Comparison of ENCODE assay signal across 8 cellular contexts in the genomic region with DNA sequence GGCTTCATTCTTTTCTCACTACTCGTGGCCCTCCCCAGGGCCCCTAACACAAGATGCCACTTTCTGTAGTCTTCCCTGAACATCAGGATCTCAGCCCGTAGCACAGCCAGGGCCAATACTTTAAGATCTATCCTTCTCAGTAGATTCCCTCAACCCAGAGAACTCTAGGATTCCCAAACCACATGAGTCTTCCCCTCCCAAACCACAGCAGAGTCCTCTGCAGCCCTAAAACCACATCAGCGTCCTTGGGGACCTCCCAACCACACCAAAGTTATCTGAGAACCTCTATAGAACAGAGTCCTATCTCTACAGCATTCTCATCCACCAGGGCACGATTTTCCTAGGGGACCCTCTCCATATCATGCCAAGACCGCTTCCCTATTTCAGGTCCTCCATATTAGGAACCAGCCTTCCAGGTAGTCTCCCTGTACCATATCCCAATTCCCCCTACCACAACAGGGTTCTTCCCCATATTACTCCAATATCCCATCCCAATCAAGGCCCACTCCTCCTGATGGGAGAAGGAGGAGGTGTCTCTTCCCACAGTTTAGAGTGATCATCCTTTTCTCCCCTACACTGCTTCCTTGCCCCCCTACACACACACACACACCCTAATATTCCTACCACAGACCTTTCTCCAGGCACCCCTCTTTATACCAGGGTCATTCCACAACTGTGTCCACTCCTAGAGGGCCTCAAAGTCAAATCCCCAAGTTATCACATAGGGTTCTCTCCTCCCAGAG. TPM values are rescaled to one million over a fixed set of nuclear protein-coding genes. Genes with fewer than 3 reads are reported as not detected.
DNase-seq lines count a peak whose midpoint lies in the region; ATAC-seq, FAIRE-seq and TF ChIP-seq lines count a peak whose summit lies in the region.

No MANE protein-coding gene starts in this region.

- intact Hi-C loops in K562 (cut with micrococcal nuclease) = no loop called here
- intact Hi-C loops in right lobe of liver (cut with DNase I) = no loop called here

- BruUV-seq in K562 (replicated peaks; lab: Mats Ljungman, UMichigan) = no TSS peak

- TF ChIP-seq CTCF in K562 (IDR thresholded peaks at IDR 0.05 in 2 of 3, conservative IDR thresholded peaks at IDR 0.05 in 1 of 3; ENCODE audit: insufficient read depth in 2 of 3, low read depth in 1 of 3, low read length in 3 of 3) (no peak), right lobe of liver (IDR thresholded peaks at IDR 0.05) (no peak), thoracic aorta (IDR thresholded peaks at IDR 0.05) (no peak)

- H3K9ac ChIP-seq in K562 (ENCODE audit: insufficient read depth in 1 of 2, low read depth in 2 of 2, low read length in 2 of 2) = peak overlapping the region; percentile 53 to 89; a peak in 3 of 4 replicates

- H3K4me1 Mint-ChIP-seq in activated T-cell treated with anti-CD3 and anti-CD28 coated beads, Interleukin-2, amount 50 U/mL, for 24 hours (ENCODE audit: low read depth) = peaks cover 31% of the 10 kb centered on the region

- H3K27ac Mint-ChIP-seq in activated T-cell treated with anti-CD3 and anti-CD28 coated beads, Interleukin-2, amount 50 U/mL, for 24 hours = peak overlapping the region; percentile 91

- H4K20me1 ChIP-seq in K562 (replicated peaks; ENCODE audit: control insufficient read depth, insufficient read depth, low read length) = peaks cover 4% of the 10 kb centered on the region; the same call in 1 of the 2 replicates

- peak overlapping the region; percentile 51 for H3K4me3 ChIP-seq in K562
- H3K4me3 ChIP-seq in right lobe of liver = peak overlapping the region; percentile 89 to 100 (median 94)
- peak overlapping the region; percentile 94 for H3K4me3 ChIP-seq in thoracic aorta

- no peak for ATAC-seq in K562
- ATAC-seq in right lobe of liver = no peak
- ATAC-seq in thoracic aorta (ENCODE audit: insufficient number of reproducible peaks, low FRiP score, low read depth) = no peak
- ATAC-seq in HG03342 (IDR thresholded peaks at IDR 0.05; ENCODE audit: unreplicated experiment) = no peak

- H3K9me3 Mint-ChIP-seq in activated T-cell treated with anti-CD3 and anti-CD28 coated beads, Interleukin-2, amount 50 U/mL, for 24 hours = no peaks in the 10 kb centered on the region

- in situ Hi-C loops in K562 (cut with MboI) = no loop called here

- H3K36me3 ChIP-seq in K562 (ENCODE audit: control insufficient read depth, insufficient read depth, low read length) (peaks cover 84% of the 10 kb centered on the region), right lobe of liver (peaks cover 0 to 40% (median 9%) of the 10 kb centered on the region in 4 donors), thoracic aorta (peaks cover 38% of the 10 kb centered on the region)

- POLR2A ChIA-PET in K562 (lab: Yijun Ruan, JAX) = interaction anchor here (1.5 to 1.8 kb wide), 3 partner anchors 10 to 40 kb away, joined by 5 to 12 read pairs (median 6); no protein-coding TSS in a partner anchor

- H3K36me3 Mint-ChIP-seq in activated T-cell treated with anti-CD3 and anti-CD28 coated beads, Interleukin-2, amount 50 U/mL, for 24 hours (ENCODE audit: low read depth) = peaks cover 90% of the 10 kb centered on the region

- no peak for DNase-seq in activated T-cell treated with anti-CD3 and anti-CD28 coated beads, Interleukin-2, amount 50 U/mL, for 24 hours
- DNase-seq in activated T-cell treated with anti-CD3 and anti-CD28 coated beads, Interleukin-2, amount 50 U/mL, for 48 hours = no peak
- DNase-seq in K562 (ENCODE audit: extremely low read depth in 1 of 4, low spot score in 3 of 4) (no peak), right lobe of liver (no peak), thoracic aorta (ENCODE audit: low spot score) (no peak), hypothalamus (lab: John Stamatoyannopoulos, UW) (no peak), C1 segment of cervical spinal cord (lab: John Stamatoyannopoulos, UW) (no peak)

- H3K4me1 ChIP-seq in K562 (replicated peaks in 1 of 2; ENCODE audit: control insufficient read depth in 2 of 2, insufficient read depth in 2 of 2, low read length in 2 of 2) = peaks cover 15 to 28% of the 10 kb centered on the region in 2 experiments
- peaks cover 0 to 16% (median 3%) of the 10 kb centered on the region in 4 donors for H3K4me1 ChIP-seq in right lobe of liver
- peaks cover 7 to 15% of the 10 kb centered on the region in 2 donors for H3K4me1 ChIP-seq in thoracic aorta (ENCODE audit: control insufficient read depth in 1 of 2, low read depth in 2 of 2)

- TF ChIP-seq RAD21 in K562 (CRISPR knock-in tag; conservative IDR thresholded peaks at IDR 0.05 in 1 of 2, IDR thresholded peaks at IDR 0.05 in 1 of 2) = no peak

- peak overlapping the region; percentile 76 for H3K4me2 ChIP-seq in K562 (ENCODE audit: insufficient read depth, low read length)

- peak overlapping the region; percentile 59 for H3K4me3 Mint-ChIP-seq in activated T-cell treated with anti-CD3 and anti-CD28 coated beads, Interleukin-2, amount 50 U/mL, for 24 hours

- no peaks in the 10 kb centered on the region for H3K9me3 ChIP-seq in K562 (replicated peaks; ENCODE audit: control insufficient read depth, insufficient read depth, low read depth, low read length)
- H3K9me3 ChIP-seq in right lobe of liver = no peaks in the 10 kb centered on the region
- no peaks in the 10 kb centered on the region for H3K9me3 ChIP-seq in thoracic aorta

- FAIRE-seq in K562 (lab: Jason Lieb, UNC) = no peak

- no peak overlapping the region for H2AFZ ChIP-seq in K562 (ENCODE audit: low read depth, low read length)

- no peaks in the 10 kb centered on the region for H3K27me3 ChIP-seq in K562 (ENCODE audit: control insufficient read depth in 2 of 2, insufficient read depth in 2 of 2, low read length in 2 of 2)
- H3K27me3 ChIP-seq in right lobe of liver = no peaks in the 10 kb centered on the region
- H3K27me3 ChIP-seq in thoracic aorta (replicated peaks; ENCODE audit: insufficient read depth) = no peaks in the 10 kb centered on the region

- 65% methylated on average over 5 of the region's 5 CpGs for whole genome bisulfite sequencing in K562 (ENCODE audit: insufficient coverage, low coverage, missing lambda C conversion rate)
- WGBS in right lobe of liver (ENCODE audit: insufficient coverage, low coverage, low lambda C conversion rate, missing lambda C conversion rate) = 52% methylated on average over 3 of the region's 5 CpGs

- peaks cover 16% of the 10 kb centered on the region for H3K79me2 ChIP-seq in K562 (ENCODE audit: control insufficient read depth, insufficient read depth, low read length)

- TF ChIP-seq POLR2A in K562 (conservative IDR thresholded peaks at IDR 0.05) = no peak
- TF ChIP-seq POLR2A in right lobe of liver (IDR thresholded peaks at IDR 0.05) = no peak

- TF ChIP-seq EP300 in K562 (IDR thresholded peaks at IDR 0.05; ENCODE audit: low read length) = no peak

- peak overlapping the region; percentile 76 for H3K27ac ChIP-seq in K562 (ENCODE audit: extremely low read depth, low read depth, low read length)
- H3K27ac ChIP-seq in right lobe of liver = peak overlapping the region in 1 of 3 donors; percentile 73
- H3K27ac ChIP-seq in thoracic aorta = peak overlapping the region; percentile 62 to 78

- no peaks in the 10 kb centered on the region for H3K27me3 Mint-ChIP-seq in activated T-cell treated with anti-CD3 and anti-CD28 coated beads, Interleukin-2, amount 50 U/mL, for 24 hours

- peaks cover 8% of the 10 kb centered on the region for H3K9me1 ChIP-seq in K562 (ENCODE audit: control insufficient read depth, insufficient read depth, low read length)

- CTCF ChIA-PET in K562 (lab: Yijun Ruan, JAX; ENCODE audit: low intra/inter-chr PET ratio) = interaction anchor here (0.6 kb wide), 1 partner anchor 9 kb away, joined by 3 read pairs; no protein-coding TSS in a partner anchor

RNA-seq across cellular contexts. Expression of gene DYRK1B, which starts 1.4 kb away (rescaled TPM):
- 12.5 and 24.0 TPM in 2 replicates for total RNA-seq in K562 (2011; cell fraction: chromatin; rRNA removed; ENCODE audit: low replicate concordance)
- total RNA-seq in K562 (2011; cell fraction: nucleolus; rRNA removed) = 15.0 and 17.8 TPM in 2 replicates
- total RNA-seq in K562 (2011; cell fraction: nucleoplasm; rRNA removed) = 10.2 and 12.4 TPM in 2 replicates
- total RNA-seq in K562 (2014; rRNA removed) (2.5 and 3.0 TPM in 2 replicates), K562 (2014; rRNA removed; fragmentation: Illumina TruSeq; extraction: Trizol) (0.35 and 0.91 TPM in 2 replicates), K562 (2015; rRNA removed; fragmentation: Illumina TruSeq; extraction: Trizol) (1.1 and 1.3 TPM in 2 replicates), K562 (2021) (5.0 and 5.2 TPM in 2 replicates), right lobe of liver (1 to 10 TPM; 2.5 to 6.3 (median 4.4) TPM), thoracic aorta (10 to 100 TPM in 1 of 2 donors, 1 to 10 TPM in 1; 8.9 to 10.2 TPM)
- polyA plus RNA-seq in K562 (2011; rRNA removed) (1.3 and 3.0 TPM in 2 replicates), K562 (2014; fragmentation: Illumina TruSeq; extraction: Trizol) (1.5 and 2.6 TPM in 2 replicates), K562 (2014; fragmentation: Nextera tagmentation; extraction: Ambion mirVana) (not detected), K562 (2014; rRNA removed) (1.4 and 2.0 TPM in 2 replicates)
- polyA plus RNA-seq in K562 (2011; cell fraction: cytosol; rRNA removed) = 1.1 and 2.3 TPM in 2 replicates
- 10.2 and 15.4 TPM in 2 replicates for polyA plus RNA-seq in K562 (2011; cell fraction: nucleus; rRNA removed)
- 3.8 and 7.2 TPM in 2 replicates for polyA plus RNA-seq in K562 (2012)
- polyA minus RNA-seq in K562 (2011; rRNA and poly(A)+ RNA removed) = 2.2 and 3.0 TPM in 2 replicates
- 5.1 and 6.6 TPM in 2 replicates for polyA minus RNA-seq in K562 (2011; cell fraction: cytosol; rRNA and poly(A)+ RNA removed)
- polyA minus RNA-seq in K562 (2011; cell fraction: nucleus; rRNA and poly(A)+ RNA removed) = 5.7 and 6.7 TPM in 2 replicates

RNA-seq across cellular contexts. Expression of gene FBL, which starts 13.7 kb away (rescaled TPM):
- 90.3 and 153 TPM in 2 replicates for total RNA-seq in K562 (2011; cell fraction: chromatin; rRNA removed; ENCODE audit: low replicate concordance)
- total RNA-seq in K562 (2011; cell fraction: nucleolus; rRNA removed) = 155 and 156 TPM in 2 replicates
- 201 and 290 TPM in 2 replicates for total RNA-seq in K562 (2011; cell fraction: nucleoplasm; rRNA removed)
- total RNA-seq in K562 (2014; rRNA removed) (448 and 524 TPM in 2 replicates), K562 (2014; rRNA removed; fragmentation: Illumina TruSeq; extraction: Trizol) (676 and 696 TPM in 2 replicates), K562 (2015; rRNA removed; fragmentation: Illumina TruSeq; extraction: Trizol) (565 and 575 TPM in 2 replicates), K562 (2021) (761 and 811 TPM in 2 replicates), right lobe of liver (10 to 100 TPM; 46.1 to 76.2 (median 51.4) TPM), thoracic aorta (100 to 1,000 TPM in 1 of 2 donors, 10 to 100 TPM in 1; 52.7 to 103 TPM)
- polyA plus RNA-seq in K562 (2011; rRNA removed) (843 and 1,244 TPM in 2 replicates), K562 (2014; fragmentation: Illumina TruSeq; extraction: Trizol) (1,561 and 1,696 TPM in 2 replicates), K562 (2014; fragmentation: Nextera tagmentation; extraction: Ambion mirVana) (100 to 1,000 TPM; 201 to 235 TPM), K562 (2014; rRNA removed) (672 and 721 TPM in 2 replicates)
- polyA plus RNA-seq in K562 (2011; cell fraction: cytosol; rRNA removed) = 1,200 and 1,290 TPM in 2 replicates
- 284 and 323 TPM in 2 replicates for polyA plus RNA-seq in K562 (2011; cell fraction: nucleus; rRNA removed)
- polyA plus RNA-seq in K562 (2012) = 476 and 792 TPM in 2 replicates
- 930 and 947 TPM in 2 replicates for polyA minus RNA-seq in K562 (2011; rRNA and poly(A)+ RNA removed)
- 316 and 353 TPM in 2 replicates for polyA minus RNA-seq in K562 (2011; cell fraction: cytosol; rRNA and poly(A)+ RNA removed)
- 33.4 and 57.8 TPM in 2 replicates for polyA minus RNA-seq in K562 (2011; cell fraction: nucleus; rRNA and poly(A)+ RNA removed)

RNA-seq across cellular contexts. Expression of gene LEUTX, which starts 53.9 kb away (rescaled TPM):
- total RNA-seq in K562 (2011; cell fraction: chromatin; rRNA removed; ENCODE audit: low replicate concordance) = not detected in 2 replicates
- total RNA-seq in K562 (2011; cell fraction: nucleolus; rRNA removed) = not detected in 2 replicates
- not detected in 2 replicates for total RNA-seq in K562 (2011; cell fraction: nucleoplasm; rRNA removed)
- not detected in 2 replicates for total RNA-seq in K562 (2014; rRNA removed)
- not detected in 2 replicates for total RNA-seq in K562 (2014; rRNA removed; fragmentation: Illumina TruSeq; extraction: Trizol)
- not detected in 2 replicates for total RNA-seq in K562 (2015; rRNA removed; fragmentation: Illumina TruSeq; extraction: Trizol)
- total RNA-seq in K562 (2021) = not detected in 2 replicates
- polyA plus RNA-seq in K562 (2011; rRNA removed) = not detected in 2 replicates
- polyA plus RNA-seq in K562 (2011; cell fraction: cytosol; rRNA removed) = not detected in 2 replicates
- not detected in 2 replicates for polyA plus RNA-seq in K562 (2011; cell fraction: nucleus; rRNA removed)
- polyA plus RNA-seq in K562 (2012) = not detected in 2 replicates
- not detected in 2 replicates for polyA plus RNA-seq in K562 (2014; fragmentation: Illumina TruSeq; extraction: Trizol)
- not detected for polyA plus RNA-seq in K562 (2014; fragmentation: Nextera tagmentation; extraction: Ambion mirVana)
- polyA plus RNA-seq in K562 (2014; rRNA removed) = not detected in 2 replicates
- polyA minus RNA-seq in K562 (2011; rRNA and poly(A)+ RNA removed) = not detected in 2 replicates
- not detected in 2 replicates for polyA minus RNA-seq in K562 (2011; cell fraction: cytosol; rRNA and poly(A)+ RNA removed)
- polyA minus RNA-seq in K562 (2011; cell fraction: nucleus; rRNA and poly(A)+ RNA removed) = not detected in 2 replicates
- total RNA-seq in right lobe of liver = not detected
- not detected for total RNA-seq in thoracic aorta
